ENCODE assay signal across 8 cellular contexts in genomic region chr9:70924905-70925547, GRCh38.
A peak's percentile ranks its signal among the peaks of the same experiment; 100 is the strongest.
DNase-seq lines count a peak whose midpoint lies in the region; ATAC-seq, FAIRE-seq and TF ChIP-seq lines count a peak whose summit lies in the region.

No MANE protein-coding gene starts in this region.

- no peaks in the 10 kb centered on the region for H3K36me3 Mint-ChIP-seq in astrocyte (ENCODE audit: low read depth, unreplicated experiment)
- H3K36me3 Mint-ChIP-seq in T-helper 2 cell treated with Interferon-gamma antibody and Interleukin-4, amounts not matched to agents 5 μg/mL and 100 μg/mL, for 36 hours (ENCODE audit: low read depth), result no peaks in the 10 kb centered on the region

- H3K4me1 ChIP-seq in DOHH2 (ENCODE audit: control insufficient read depth, low read length) (no peaks in the 10 kb centered on the region), astrocyte (ENCODE audit: insufficient read depth, low read length) (peaks cover 26% of the 10 kb centered on the region), hepatocyte (ENCODE audit: insufficient read depth) (no peaks in the 10 kb centered on the region), skeletal muscle tissue (ENCODE audit: control insufficient read depth in 3 of 3, insufficient read depth in 3 of 3, low read length in 3 of 3) (peaks cover 0 to 2% (median 0%) of the 10 kb centered on the region in 3 donors)

- FAIRE-seq in astrocyte (lab: Jason Lieb, UNC), result peak; percentile 83

- H4K20me1 ChIP-seq in DOHH2 (ENCODE audit: control insufficient read depth, insufficient read depth, low read depth, low read length) (no peaks in the 10 kb centered on the region), astrocyte (ENCODE audit: insufficient read depth, low read length) (no peaks in the 10 kb centered on the region), hepatocyte (ENCODE audit: insufficient read depth, poor library complexity, severe bottlenecking) (no peaks in the 10 kb centered on the region)

- H3K4me3 Mint-ChIP-seq in astrocyte (ENCODE audit: unreplicated experiment), result no peak overlapping the region
- H3K4me3 Mint-ChIP-seq in T-helper 2 cell treated with Interferon-gamma antibody and Interleukin-4, amounts not matched to agents 5 μg/mL and 100 μg/mL, for 36 hours, result no peak overlapping the region

- H2AFZ ChIP-seq in astrocyte (ENCODE audit: low read depth, low read length), result peak overlapping the region; percentile 31
- peak overlapping the region; percentile 11 for H2AFZ ChIP-seq in hepatocyte

- WGBS in hepatocyte (ENCODE audit: low lambda C conversion rate, missing lambda C conversion rate), result 24% methylated on average over 9 of the region's 9 CpGs

- H3K9ac ChIP-seq in astrocyte (ENCODE audit: low read length), result peak overlapping the region; percentile 65
- H3K9ac ChIP-seq in skeletal muscle tissue (ENCODE audit: low read depth in 1 of 3, low read length in 3 of 3), result no peak overlapping the region

- H3K27me3 ChIP-seq in DOHH2 (ENCODE audit: control insufficient read depth, low read length), result no peaks in the 10 kb centered on the region
- no peaks in the 10 kb centered on the region for H3K27me3 ChIP-seq in astrocyte (ENCODE audit: insufficient read depth, low read length)
- H3K27me3 ChIP-seq in hepatocyte, result no peaks in the 10 kb centered on the region
- H3K27me3 ChIP-seq in skeletal muscle tissue (ENCODE audit: control insufficient read depth in 3 of 3, insufficient read depth in 3 of 3, low read length in 3 of 3), result no peaks in the 10 kb centered on the region

- no peaks in the 10 kb centered on the region for H3K9me3 Mint-ChIP-seq in astrocyte (ENCODE audit: unreplicated experiment)
- H3K9me3 Mint-ChIP-seq in T-helper 2 cell treated with Interferon-gamma antibody and Interleukin-4, amounts not matched to agents 5 μg/mL and 100 μg/mL, for 36 hours, result no peaks in the 10 kb centered on the region

- DNase-seq in NCI-H226 (peak; percentile 64), astrocyte (ENCODE audit: low read depth) (peak; percentile 80), hepatocyte (ENCODE audit: low spot score) (peak; percentile 76)
- DNase-seq in T-helper 2 cell treated with Interferon-gamma antibody and Interleukin-4, amounts not matched to agents 5 μg/mL and 100 μg/mL, for 36 hours (ENCODE audit: low spot score), result no peak

- ATAC-seq in GM19324 (IDR thresholded peaks at IDR 0.05; ENCODE audit: low FRiP score, unreplicated experiment) (peak; percentile 74), HG03342 (IDR thresholded peaks at IDR 0.05; ENCODE audit: unreplicated experiment) (peak; percentile 87)

- H3K27me3 Mint-ChIP-seq in astrocyte (ENCODE audit: low read depth, unreplicated experiment), result no peaks in the 10 kb centered on the region
- no peaks in the 10 kb centered on the region for H3K27me3 Mint-ChIP-seq in T-helper 2 cell treated with Interferon-gamma antibody and Interleukin-4, amounts not matched to agents 5 μg/mL and 100 μg/mL, for 36 hours (ENCODE audit: low read depth)

- H3K9me3 ChIP-seq in DOHH2 (ENCODE audit: control insufficient read depth, insufficient read depth, low read length) (no peaks in the 10 kb centered on the region), astrocyte (ENCODE audit: insufficient read depth, low read depth, low read length) (no peaks in the 10 kb centered on the region), hepatocyte (ENCODE audit: low read depth) (no peaks in the 10 kb centered on the region), skeletal muscle tissue (ENCODE audit: control insufficient read depth in 3 of 3, low read length in 3 of 3) (no peaks in the 10 kb centered on the region)

- H3F3A ChIP-seq in DOHH2 (ENCODE audit: control insufficient read depth, insufficient read depth), result no peaks in the 10 kb centered on the region

- no peaks in the 10 kb centered on the region for H3K36me3 ChIP-seq in DOHH2 (ENCODE audit: control insufficient read depth, low read length)
- H3K36me3 ChIP-seq in astrocyte (ENCODE audit: insufficient read depth, low read length), result no peaks in the 10 kb centered on the region
- H3K36me3 ChIP-seq in hepatocyte (replicated peaks; ENCODE audit: insufficient read depth, low read depth), result no peaks in the 10 kb centered on the region
- H3K36me3 ChIP-seq in skeletal muscle tissue (ENCODE audit: control insufficient read depth in 3 of 3, insufficient read depth in 3 of 3, low read length in 3 of 3), result no peaks in the 10 kb centered on the region

- no peak overlapping the region for H3K27ac ChIP-seq in DOHH2 (ENCODE audit: low read depth, low read length)
- H3K27ac ChIP-seq in astrocyte (ENCODE audit: low read depth, low read length), result peak overlapping the region; percentile 70
- H3K27ac ChIP-seq in hepatocyte, result no peak overlapping the region
- no peak overlapping the region for H3K27ac ChIP-seq in skeletal muscle tissue (ENCODE audit: low read depth, low read length)

- no peak overlapping the region for H3K4me2 ChIP-seq in DOHH2 (ENCODE audit: low read length)
- H3K4me2 ChIP-seq in astrocyte (ENCODE audit: low read length), result peak overlapping the region; percentile 82
- H3K4me2 ChIP-seq in hepatocyte, result peak overlapping the region; percentile 53

- H3K4me3 ChIP-seq in DOHH2 (ENCODE audit: low read length) (no peak overlapping the region), astrocyte (ENCODE audit: insufficient read depth, low read depth, low read length) (peak overlapping the region; percentile 53), hepatocyte (no peak overlapping the region), skeletal muscle tissue (ENCODE audit: low read length in 3 of 3) (peak overlapping the region; percentile 30 to 45 (median 44))

- H3K4me1 Mint-ChIP-seq in astrocyte (ENCODE audit: low read depth, unreplicated experiment), result peaks cover 9% of the 10 kb centered on the region
- no peaks in the 10 kb centered on the region for H3K4me1 Mint-ChIP-seq in T-helper 2 cell treated with Interferon-gamma antibody and Interleukin-4, amounts not matched to agents 5 μg/mL and 100 μg/mL, for 36 hours (ENCODE audit: low read depth)

- H3K27ac Mint-ChIP-seq in astrocyte (ENCODE audit: unreplicated experiment), result no peak overlapping the region
- H3K27ac Mint-ChIP-seq in T-helper 2 cell treated with Interferon-gamma antibody and Interleukin-4, amounts not matched to agents 5 μg/mL and 100 μg/mL, for 36 hours, result no peak overlapping the region

- TF ChIP-seq CTCF in DOHH2 (IDR thresholded peaks at IDR 0.05; ENCODE audit: low read depth, low read length, poor library complexity, severe bottlenecking) (peak; percentile 74), astrocyte (IDR thresholded peaks at IDR 0.05; ENCODE audit: insufficient read depth, low read depth, low read length) (peak; percentile 96), hepatocyte (IDR thresholded peaks at IDR 0.05; ENCODE audit: poor library complexity) (peak; percentile 88)

- H3K79me2 ChIP-seq in DOHH2 (ENCODE audit: control insufficient read depth, low read length), result no peaks in the 10 kb centered on the region
- H3K79me2 ChIP-seq in astrocyte (ENCODE audit: insufficient read depth, low read length), result no peaks in the 10 kb centered on the region
- H3K79me2 ChIP-seq in hepatocyte, result no peaks in the 10 kb centered on the region

- H3K9me2 ChIP-seq in DOHH2 (replicated peaks; ENCODE audit: control insufficient read depth, low read length), result no peaks in the 10 kb centered on the region
- no peaks in the 10 kb centered on the region for H3K9me2 ChIP-seq in hepatocyte (replicated peaks; ENCODE audit: insufficient read depth)

Comparison
In these comparisons a context has a peak if more than half of its experiments do, and no peak if none do; other contexts are left out.
1. H3K4me3 ChIP-seq: peak in astrocyte (single experiment) and skeletal muscle tissue (3 of 3); none in DOHH2 (single experiment) and hepatocyte (single experiment).
2. Peak in every context shown above with its lines, with median percentiles within 50 percentile points of each other: CTCF ChIP-seq.